In the genomic region with DNA sequence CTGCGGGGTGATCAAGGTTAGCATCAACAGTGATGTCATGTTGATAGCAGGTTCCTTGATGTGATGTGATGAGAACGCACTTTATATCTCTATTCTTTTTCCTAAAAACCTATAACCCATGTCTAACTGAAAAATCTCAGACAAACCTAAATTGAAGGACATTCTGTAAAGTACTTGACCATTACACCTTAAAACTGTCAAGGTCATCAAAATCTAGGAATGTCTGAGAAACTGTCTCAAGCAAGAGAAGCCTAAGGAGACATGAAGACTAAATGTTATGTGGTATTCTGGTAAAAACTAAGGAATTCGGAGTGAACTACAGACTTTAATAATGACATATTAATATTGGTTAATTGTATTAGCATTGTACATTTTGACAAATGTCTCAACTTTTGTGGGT, we compare ENCODE assay signal across 31 cellular contexts.
"Had no signal": no experiment of that assay in that cellular context is flagged by ENCODE, and none has a peak within 500 bp of the region (broad histone marks: within the 10 kb centered on the region; RNA-seq: fewer than 3 reads in every experiment).

No MANE protein-coding gene starts in this region.

- H3K9ac ChIP-seq: neural progenitor cell had no signal

- H3K4me3 Mint-ChIP-seq: dendritic cell treated with granulocyte-macrophage colony-stimulating factor and Interleukin-4, amounts not matched to agents 40 ng/mL and 50 ng/mL, for 4 days; endodermal cell; memory B cell; mesothelial cell of epicardium; naive B cell; natural killer cell treated with Interleukin-12 subunit alpha and Interleukin-12 subunit beta and Interleukin-15 and Interleukin-18, amount 100 ng/mL, for 72 hours; neural progenitor cell had no signal

- H3K27ac ChIP-seq: colonic mucosa, epithelial cell of prostate, gastrocnemius medialis, neural progenitor cell, psoas muscle, skin epidermis, spleen, stomach, testis, tibial artery, upper lobe of right lung, uterus had no signal

- H3K9me3 ChIP-seq: colonic mucosa, gastrocnemius medialis, mucosa of descending colon, psoas muscle, stomach, testis, tibial artery, upper lobe of right lung, uterus had no signal

- H3K27ac Mint-ChIP-seq: dendritic cell treated with granulocyte-macrophage colony-stimulating factor and Interleukin-4, amounts not matched to agents 40 ng/mL and 50 ng/mL, for 4 days; endodermal cell; memory B cell; mesothelial cell of epicardium; natural killer cell treated with Interleukin-12 subunit alpha and Interleukin-12 subunit beta and Interleukin-15 and Interleukin-18, amount 100 ng/mL, for 72 hours; neural progenitor cell had no signal

- H3K36me3 ChIP-seq: colonic mucosa, gastrocnemius medialis, neural progenitor cell, spleen, stomach, tibial artery, upper lobe of right lung, uterus had no signal

- H3K27me3 ChIP-seq: colonic mucosa, gastrocnemius medialis, neural progenitor cell, spleen, stomach, testis, tibial artery, upper lobe of right lung, uterus had no signal

- H3K4me1 ChIP-seq: colonic mucosa, neural progenitor cell, psoas muscle, spleen, testis had no signal

- ATAC-seq: esophagus mucosa, gastrocnemius medialis, left lobe of liver, mucosa of descending colon, psoas muscle, right cardiac atrium, upper lobe of right lung had no signal

- H3K4me2 ChIP-seq: neural progenitor cell had no signal

- H3K36me3 Mint-ChIP-seq: neural progenitor cell had no signal

- H3K4me1 Mint-ChIP-seq: neural progenitor cell had no signal

- H3K27me3 Mint-ChIP-seq: dendritic cell treated with granulocyte-macrophage colony-stimulating factor and Interleukin-4, amounts not matched to agents 40 ng/mL and 50 ng/mL, for 4 days; memory B cell; naive B cell; natural killer cell treated with Interleukin-12 subunit alpha and Interleukin-12 subunit beta and Interleukin-15 and Interleukin-18, amount 100 ng/mL, for 72 hours had no signal

- DNase-seq: colonic mucosa; effector CD8-positive, alpha-beta T cell; endodermal cell; foreskin fibroblast; gastrocnemius medialis; head of caudate nucleus; kidney; mucosa of descending colon; naive B cell; posterior cingulate gyrus; psoas muscle; right cardiac atrium; spleen; stimulated activated CD4-positive, alpha-beta T cell treated with anti-CD3 and anti-CD28 coated beads, Interleukin-15, amount 100 ng/mL, for 24 hours; stimulated activated CD4-positive, alpha-beta T cell treated with anti-CD3 and anti-CD28 coated beads, Interleukin-2, amount 100 ng/mL, for 48 hours; stimulated activated naive CD4-positive, alpha-beta T cell treated with Interleukin-2 at 50 U/mL for 16 hours; stomach; testis; tibial artery; upper lobe of right lung; uterus had no signal

- H2AFZ ChIP-seq: neural progenitor cell had no signal

- H3K4me3 ChIP-seq: colonic mucosa, gastrocnemius medialis, lung, mucosa of descending colon, neural progenitor cell, psoas muscle, skin epidermis, spleen, stomach, testis, tibial artery, upper lobe of right lung, uterus had no signal
